ENCODE assay signal across 1 cellular context in genomic region chr12:3042826-3043225, GRCh38.
TF ChIP-seq lines count a peak whose summit lies in the region.

No MANE protein-coding gene starts in this region.

TF ChIP-seq in K562, 482 proteins besides CTCF, POLR2A, EP300 and RAD21 (continued from another document):
- TF ChIP-seq CLOCK (CRISPR knock-in tag; IDR thresholded peaks at IDR 0.05; ENCODE audit: borderline replicate concordance): no peak
- TF ChIP-seq ZNF644 (tag; IDR thresholded peaks at IDR 0.05; ENCODE audit: low read depth): no peak
